In the genomic region with DNA sequence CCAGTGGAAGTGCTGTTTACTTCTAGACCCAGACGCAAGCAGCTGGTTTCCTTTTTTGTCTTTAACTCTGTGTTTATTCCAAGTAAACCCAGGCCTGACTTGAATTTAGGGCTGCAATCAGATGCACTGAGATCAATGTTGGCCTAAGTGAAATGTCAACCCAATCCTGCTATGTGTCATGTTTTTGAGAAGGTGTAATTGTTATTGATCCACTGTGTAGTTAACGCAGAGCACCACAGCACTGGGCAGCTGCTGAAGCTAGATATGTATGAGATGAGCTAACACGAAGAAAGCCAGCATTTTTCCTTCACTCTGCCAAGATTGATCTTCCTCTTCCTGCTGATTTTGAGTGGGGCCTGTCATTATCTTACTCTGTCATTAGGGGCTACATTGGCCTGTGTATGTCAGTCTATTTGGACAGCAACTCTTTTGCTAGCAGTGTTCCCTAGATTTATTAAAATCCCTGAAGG, we compare ENCODE assay signal across 1 cellular context.
TF ChIP-seq lines count a peak whose summit lies in the region.

No MANE protein-coding gene starts in this region.

TF ChIP-seq in K562, 482 proteins besides CTCF, POLR2A, EP300 and RAD21 (continued from another document):
- TF ChIP-seq MNT (conservative IDR thresholded peaks at IDR 0.05) (0 out of 4 replicates have a peak, but pooled peaks of 1 of the 2 experiments have one; percentile 13), ZNF584 (CRISPR knock-in tag; IDR thresholded peaks at IDR 0.05; ENCODE audit: low read depth) (peak; percentile 79), ZBTB7A (IDR thresholded peaks at IDR 0.05; ENCODE audit: borderline replicate concordance, control insufficient read depth, low read depth, low read length) (no peak), MAFK (IDR thresholded peaks at IDR 0.05; ENCODE audit: low read length) (no peak), GATA2 (CRISPR knock-in tag; IDR thresholded peaks at IDR 0.05) (peak; percentile 12; the same call in 1 of the 2 replicates), STAT5B (CRISPR knock-in tag; IDR thresholded peaks at IDR 0.05) (no peak), TCF15 (CRISPR knock-in tag; IDR thresholded peaks at IDR 0.05) (no peak), E2F6 (IDR thresholded peaks at IDR 0.05; ENCODE audit: borderline replicate concordance in 1 of 2, extremely low read depth in 1 of 2, insufficient read depth in 1 of 2, insufficient read length in 1 of 2, low read depth in 1 of 2, low read length in 1 of 2, poor library complexity in 1 of 2, severe bottlenecking in 1 of 2) (no peak), TAL1 (IDR thresholded peaks at IDR 0.05) (peak; percentile 71), E2F8 (IDR thresholded peaks at IDR 0.05; ENCODE audit: low read depth, partially characterized antibody) (no peak), MECOM (CRISPR knock-in tag; IDR thresholded peaks at IDR 0.05) (no peak), NFATC3 (IDR thresholded peaks at IDR 0.05) (no peak), SUPT5H (IDR thresholded peaks at IDR 0.05) (no peak), GTF2E2 (tag; IDR thresholded peaks at IDR 0.05) (0 out of 2 replicates have a peak, but pooled peaks have one; percentile 34), CREB3L1 (IDR thresholded peaks at IDR 0.05; ENCODE audit: borderline replicate concordance, low read depth) (no peak), RBM34 (IDR thresholded peaks at IDR 0.05; ENCODE audit: borderline replicate concordance, insufficient read depth, low read length) (no peak), TAF9B (IDR thresholded peaks at IDR 0.05; ENCODE audit: partially characterized antibody) (no peak), NEUROD1 (IDR thresholded peaks at IDR 0.05; ENCODE audit: borderline replicate concordance, low read depth, low read length, partially characterized antibody) (peak; percentile 30), DIDO1 (tag; IDR thresholded peaks at IDR 0.05; ENCODE audit: low read depth) (no peak), RBFOX2 (IDR thresholded peaks at IDR 0.05; ENCODE audit: low read depth, low read length) (no peak), NFIC (IDR thresholded peaks at IDR 0.05) (peak; percentile 22; the same call in 1 of the 2 replicates), NR0B1 (IDR thresholded peaks at IDR 0.05; ENCODE audit: partially characterized antibody) (no peak)
- TF ChIP-seq, protein P1, sequence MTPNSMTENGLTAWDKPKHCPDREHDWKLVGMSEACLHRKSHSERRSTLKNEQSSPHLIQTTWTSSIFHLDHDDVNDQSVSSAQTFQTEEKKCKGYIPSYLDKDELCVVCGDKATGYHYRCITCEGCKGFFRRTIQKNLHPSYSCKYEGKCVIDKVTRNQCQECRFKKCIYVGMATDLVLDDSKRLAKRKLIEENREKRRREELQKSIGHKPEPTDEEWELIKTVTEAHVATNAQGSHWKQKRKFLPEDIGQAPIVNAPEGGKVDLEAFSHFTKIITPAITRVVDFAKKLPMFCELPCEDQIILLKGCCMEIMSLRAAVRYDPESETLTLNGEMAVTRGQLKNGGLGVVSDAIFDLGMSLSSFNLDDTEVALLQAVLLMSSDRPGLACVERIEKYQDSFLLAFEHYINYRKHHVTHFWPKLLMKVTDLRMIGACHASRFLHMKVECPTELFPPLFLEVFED (CRISPR knock-in tag; conservative IDR thresholded peaks at IDR 0.05): no peak
TF ChIP-seq in K562: peak in this region for 52.
